Comparison of ENCODE assay signal across 11 cellular contexts in the genomic region with DNA sequence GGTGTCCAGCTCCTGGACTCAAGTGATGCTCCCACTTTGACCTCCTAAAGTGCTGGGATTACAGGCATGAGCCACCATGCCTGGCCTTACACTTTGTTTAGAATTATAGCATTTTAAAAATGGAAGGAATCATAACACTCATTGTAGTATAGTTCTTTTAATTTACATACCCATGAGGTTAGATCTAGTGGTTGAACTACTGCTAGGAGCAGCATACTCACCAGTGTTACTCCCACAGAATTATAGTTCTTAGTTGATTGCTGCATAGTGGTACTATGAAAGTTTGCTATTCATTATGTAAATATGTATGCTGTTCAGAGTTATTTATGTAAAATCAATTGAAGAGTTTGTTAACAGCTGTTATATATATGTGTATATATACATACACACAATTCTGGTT.
"Had no signal": no experiment of that assay in that cellular context is flagged by ENCODE, and none has a peak within 500 bp of the region (broad histone marks: within the 10 kb centered on the region; RNA-seq: fewer than 3 reads in every experiment).

No MANE protein-coding gene starts in this region.

- H3K27ac ChIP-seq: GM23248 had no signal

- H3K4me3 ChIP-seq: GM23248, GM23338, HAP-1 had no signal

- H3K4me1 ChIP-seq: HAP-1 had no signal

- H3K9me3 Mint-ChIP-seq: GM23338, H9, HFFc6 had no signal

- DNase-seq: GM23248, GOT3, H7, H9, HCEC 1CT, HFFc6 had no signal

- FAIRE-seq: H1, H54 had no signal

- H3K4me2 ChIP-seq: GM23338 had no signal

- ATAC-seq: GM23338, HCT116 had no signal

- H3K27ac Mint-ChIP-seq: GM23338, H9, HFFc6 had no signal

- H3K4me1 Mint-ChIP-seq: H9 had no signal

- H3K9me3 ChIP-seq: HAP-1 had no signal

- H3K4me3 Mint-ChIP-seq: GM23338, H9, HFFc6 had no signal

- H3K9ac ChIP-seq: GM23248 had no signal

- H2AFZ ChIP-seq: GM23248, GM23338 had no signal
